16 cellular contexts compared by ENCODE assay signal in the genomic region with DNA sequence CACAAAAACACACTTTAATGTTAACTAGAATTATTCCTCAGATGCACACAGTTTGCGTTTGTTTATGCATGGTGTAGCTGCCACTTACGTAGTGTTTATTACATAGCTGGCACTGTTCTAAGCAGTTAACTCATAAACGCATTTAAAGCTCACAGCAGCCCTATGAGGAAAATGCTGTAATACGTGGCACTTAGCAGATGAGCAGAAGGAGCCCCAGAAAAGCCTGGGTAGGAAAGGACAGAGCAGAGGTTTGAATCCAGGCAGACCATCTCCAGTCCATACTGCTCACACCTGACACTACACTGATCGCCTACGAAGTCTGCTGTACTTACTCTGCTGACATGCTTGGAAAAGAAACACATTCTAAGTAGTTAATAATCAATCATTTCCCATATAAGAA.
DNase-seq lines count a peak whose midpoint lies in the region; ATAC-seq, FAIRE-seq and TF ChIP-seq lines count a peak whose summit lies in the region.
"Had no signal": no experiment of that assay in that cellular context is flagged by ENCODE, and none has a peak within 500 bp of the region (broad histone marks: within the 10 kb centered on the region; RNA-seq: fewer than 3 reads in every experiment).

No MANE protein-coding gene starts in this region.

- intact Hi-C loops in left lung (cut with DNase I) = no loop called here

- no peaks in the 10 kb centered on the region for H3K27me3 Mint-ChIP-seq in T-cell
- H3K27me3 Mint-ChIP-seq in activated naive CD4-positive, alpha-beta T cell treated with anti-CD3 and anti-CD28 coated beads, Interleukin-2, amount 10 ng/mL, durations not matched to agents 7 days and 5 days = no peaks in the 10 kb centered on the region

- 81% methylated on average over 6 of the region's 6 CpGs for WGBS in smooth muscle cell (ENCODE audit: low lambda C conversion rate)

- H3K36me3 ChIP-seq in left lung (no peaks in the 10 kb centered on the region), smooth muscle cell (ENCODE audit: low read depth) (no peaks in the 10 kb centered on the region)

- POLR2A ChIA-PET in T-cell (lab: Charles Lee) = no interaction called here

- H3F3A ChIP-seq in smooth muscle cell (ENCODE audit: low read depth) = no peaks in the 10 kb centered on the region

- no peak for DNase-seq in GM12891 (ENCODE audit: insufficient read length, low spot score)
- no peak for DNase-seq in T-cell
- no peak for DNase-seq in left lung
- DNase-seq in smooth muscle cell (lab: John Stamatoyannopoulos, UW; ENCODE audit: unreplicated experiment) = no peak
- no peak for DNase-seq in NCI-H69 (lab: John Stamatoyannopoulos, UW)
- no peak for DNase-seq in activated naive CD4-positive, alpha-beta T cell treated with anti-CD3 and anti-CD28 coated beads, Interleukin-2, amount 10 ng/mL, durations not matched to agents 7 days and 5 days
- DNase-seq: amygdala; CD8-positive, alpha-beta T cell; dermis blood vessel endothelial cell; NCI-H187; NCI-H526 treated with DMSO at 0.1 percent for 48 hours; stimulated activated CD4-positive, alpha-beta T cell treated with anti-CD3 and anti-CD28 coated beads, Interleukin-1b, Interleukin-23, amount 100 ng/mL, for 48 hours; stimulated activated naive CD4-positive, alpha-beta T cell had no signal

- H3K4me3 Mint-ChIP-seq in T-cell = peak overlapping the region in 1 of 3 donors; percentile 35
- no peak overlapping the region for H3K4me3 Mint-ChIP-seq in activated naive CD4-positive, alpha-beta T cell treated with anti-CD3 and anti-CD28 coated beads, Interleukin-2, amount 10 ng/mL, durations not matched to agents 7 days and 5 days
- H3K4me3 Mint-ChIP-seq: CD8-positive, alpha-beta T cell had no signal

- H3K4me2 ChIP-seq in smooth muscle cell = peak overlapping the region; percentile 83

- FAIRE-seq in GM12891 (lab: Jason Lieb, UNC) = peak; percentile 82
- FAIRE-seq: frontal cortex had no signal

- peaks cover 66% of the 10 kb centered on the region for H3K36me3 Mint-ChIP-seq in T-cell
- peaks cover 87% of the 10 kb centered on the region for H3K36me3 Mint-ChIP-seq in activated naive CD4-positive, alpha-beta T cell treated with anti-CD3 and anti-CD28 coated beads, Interleukin-2, amount 10 ng/mL, durations not matched to agents 7 days and 5 days

- no peaks in the 10 kb centered on the region for H3K27me3 ChIP-seq in left lung
- H3K27me3 ChIP-seq in smooth muscle cell (ENCODE audit: low read depth) = no peaks in the 10 kb centered on the region

- no peak for TF ChIP-seq POLR2A in GM12891 (IDR thresholded peaks at IDR 0.05; ENCODE audit: low read depth, low read length)

- H3K4me1 Mint-ChIP-seq in T-cell = peaks cover 73 to 86% (median 74%) of the 10 kb centered on the region in 3 donors
- peaks cover 72% of the 10 kb centered on the region for H3K4me1 Mint-ChIP-seq in activated naive CD4-positive, alpha-beta T cell treated with anti-CD3 and anti-CD28 coated beads, Interleukin-2, amount 10 ng/mL, durations not matched to agents 7 days and 5 days

- H3K9me3 ChIP-seq in left lung (no peaks in the 10 kb centered on the region), smooth muscle cell (replicated peaks; ENCODE audit: low read depth) (no peaks in the 10 kb centered on the region)

- H3K4me3 ChIP-seq in left lung (no peak overlapping the region), smooth muscle cell (no peak overlapping the region)

- no peak overlapping the region for H3K9ac ChIP-seq in smooth muscle cell (ENCODE audit: low read depth)

- H3K27ac ChIP-seq in left lung (peak overlapping the region; percentile 21 to 77), smooth muscle cell (ENCODE audit: low read depth) (peak overlapping the region; percentile 71)

- H4K20me1 ChIP-seq in smooth muscle cell (ENCODE audit: low read depth) = no peaks in the 10 kb centered on the region

- no peak for TF ChIP-seq CTCF in left lung (IDR thresholded peaks at IDR 0.05)
- TF ChIP-seq CTCF in smooth muscle cell (IDR thresholded peaks at IDR 0.05; ENCODE audit: borderline replicate concordance, insufficient read depth, poor library complexity, severe bottlenecking) = no peak

- ATAC-seq in T-cell (replicated peaks in 1 of 4) (no peak), left lung (peak; percentile 20), GM19467 (IDR thresholded peaks at IDR 0.05; ENCODE audit: unreplicated experiment) (no peak), GM18502 (IDR thresholded peaks at IDR 0.05; ENCODE audit: poor library complexity, unreplicated experiment) (no peak)
- ATAC-seq: CD8-positive, alpha-beta T cell had no signal

- no peak overlapping the region for H2AFZ ChIP-seq in smooth muscle cell (ENCODE audit: low read depth)

- no peaks in the 10 kb centered on the region for H3K79me2 ChIP-seq in smooth muscle cell (ENCODE audit: low read depth)

- CTCF ChIA-PET in T-cell (lab: Charles Lee) = interaction anchor here in 1 of 2 donors (0.6 kb wide), 1 partner anchor 709 kb away, joined by 3 read pairs; no protein-coding TSS in a partner anchor
- CTCF ChIA-PET in activated naive CD4-positive, alpha-beta T cell treated with anti-CD3 and anti-CD28 coated beads, Interleukin-2, amount 10 ng/mL, durations not matched to agents 7 days and 5 days (lab: Charles Lee) = no interaction called here

- H3K4me1 ChIP-seq in left lung (peaks cover 0 to 51% of the 10 kb centered on the region in 2 donors), smooth muscle cell (ENCODE audit: low read depth) (no peaks in the 10 kb centered on the region)

- H3K27ac Mint-ChIP-seq in T-cell = peak overlapping the region; percentile 79 to 81
- no peak overlapping the region for H3K27ac Mint-ChIP-seq in activated naive CD4-positive, alpha-beta T cell treated with anti-CD3 and anti-CD28 coated beads, Interleukin-2, amount 10 ng/mL, durations not matched to agents 7 days and 5 days

- H3K9me3 Mint-ChIP-seq in T-cell = peaks cover 0 to 5% (median 4%) of the 10 kb centered on the region in 3 donors
- H3K9me3 Mint-ChIP-seq in activated naive CD4-positive, alpha-beta T cell treated with anti-CD3 and anti-CD28 coated beads, Interleukin-2, amount 10 ng/mL, durations not matched to agents 7 days and 5 days = peaks cover 4% of the 10 kb centered on the region
- H3K9me3 Mint-ChIP-seq: CD8-positive, alpha-beta T cell had no signal

TF ChIP-seq in GM12891, 5 proteins besides CTCF, POLR2A, EP300 and RAD21:
- TF ChIP-seq POU2F2 (IDR thresholded peaks at IDR 0.05; ENCODE audit: low read depth, low read length) (no peak), SPI1 (IDR thresholded peaks at IDR 0.05; ENCODE audit: low read depth, low read length) (no peak), TAF1 (IDR thresholded peaks at IDR 0.05; ENCODE audit: low read depth, low read length) (no peak), PAX5 (IDR thresholded peaks at IDR 0.05; ENCODE audit: insufficient read depth, low read length, severe bottlenecking) (no peak), POLR2AphosphoS5 (IDR thresholded peaks at IDR 0.05; ENCODE audit: low read depth, low read length) (no peak)
TF ChIP-seq in GM12891: peak in this region for 0.
